8 cellular contexts compared by ENCODE assay signal in genomic region chr4:175947117-175947722, GRCh38.
A peak's percentile ranks its signal among the peaks of the same experiment; 100 is the strongest.
DNase-seq lines count a peak whose midpoint lies in the region; ATAC-seq and TF ChIP-seq lines count a peak whose summit lies in the region.

No MANE protein-coding gene starts in this region.

- H3K36me3 ChIP-seq in osteoblast (ENCODE audit: insufficient read depth, low read length), result no peaks in the 10 kb centered on the region

- H3K4me1 ChIP-seq in osteoblast (ENCODE audit: insufficient read depth, low read length), result peaks cover 6% of the 10 kb centered on the region

- no peaks in the 10 kb centered on the region for H3K27me3 ChIP-seq in osteoblast (ENCODE audit: insufficient read depth, low read length)

- peak; percentile 16 for DNase-seq in SIG-M5 treated with dmso at 0.1 percent for 504 hours (lab: John Stamatoyannopoulos, UW; ENCODE audit: unreplicated experiment)
- DNase-seq in SIG-M5 (lab: John Stamatoyannopoulos, UW), result no peak
- peak; percentile 5 for DNase-seq in MV-4-11 (lab: John Stamatoyannopoulos, UW)
- DNase-seq in choroid plexus epithelial cell (ENCODE audit: low read depth), result peak; percentile 66
- DNase-seq in osteoblast (ENCODE audit: insufficient read length, low spot score, missing footprints), result no peak
- no peak for DNase-seq in OCI-M2 (lab: John Stamatoyannopoulos, UW; ENCODE audit: unreplicated experiment)
- DNase-seq in epidermal melanocyte (ENCODE audit: insufficient read length, low spot score), result no peak

- H3K9me3 ChIP-seq in osteoblast (ENCODE audit: low read depth, low read length), result no peaks in the 10 kb centered on the region

- H2AFZ ChIP-seq in osteoblast (ENCODE audit: low read length), result no peak overlapping the region

- H3K4me3 ChIP-seq in choroid plexus epithelial cell (ENCODE audit: low read depth, low read length), result no peak overlapping the region
- H3K4me3 ChIP-seq in osteoblast (ENCODE audit: insufficient read depth, low read length), result no peak overlapping the region

- no peaks in the 10 kb centered on the region for H4K20me1 ChIP-seq in osteoblast (ENCODE audit: insufficient read depth, low read length)

- TF ChIP-seq CTCF in choroid plexus epithelial cell (conservative IDR thresholded peaks at IDR 0.05; ENCODE audit: low read depth, low read length), result peak; percentile 64
- TF ChIP-seq CTCF in osteoblast (IDR thresholded peaks at IDR 0.05; ENCODE audit: extremely low read depth, low read depth, low read length), result peak; percentile 62

- H3K27ac ChIP-seq in osteoblast (ENCODE audit: low read depth, low read length), result no peak overlapping the region

- no peaks in the 10 kb centered on the region for H3K79me2 ChIP-seq in osteoblast (ENCODE audit: insufficient read depth, low read length)

- no peak for ATAC-seq in HG03108 (IDR thresholded peaks at IDR 0.05; ENCODE audit: unreplicated experiment)

- peak overlapping the region; percentile 67 for H3K4me2 ChIP-seq in osteoblast (ENCODE audit: insufficient read depth, low read length)

Comparison
In these comparisons a context has a peak if more than half of its experiments do, and no peak if none do; other contexts are left out.
1. DNase-seq: peak in SIG-M5 treated with dmso at 0.1 percent for 504 hours (single experiment), MV-4-11 (single experiment) and choroid plexus epithelial cell (single experiment); none in SIG-M5 (single experiment), osteoblast (single experiment), OCI-M2 (single experiment) and epidermal melanocyte (single experiment).